25 cellular contexts compared by ENCODE assay signal in genomic region chr12:44379827-44380226, GRCh38.
A peak's percentile ranks its signal among the peaks of the same experiment; 100 is the strongest.
DNase-seq lines count a peak whose midpoint lies in the region; ATAC-seq and TF ChIP-seq lines count a peak whose summit lies in the region.
"Had no signal": no experiment of that assay in that cellular context is flagged by ENCODE, and none has a peak within 500 bp of the region (broad histone marks: within the 10 kb centered on the region; RNA-seq: fewer than 3 reads in every experiment).

No MANE protein-coding gene starts in this region.

- H3K27me3 Mint-ChIP-seq in brain, result no peaks in the 10 kb centered on the region
- H3K27me3 Mint-ChIP-seq: activated CD4-positive, alpha-beta T cell treated with anti-CD3 and anti-CD28 coated beads for 36 hours; activated naive CD8-positive, alpha-beta T cell; progenitor cell of endocrine pancreas had no signal

- H3K4me1 Mint-ChIP-seq in brain, result peaks cover 69% of the 10 kb centered on the region
- H3K4me1 Mint-ChIP-seq: activated CD4-positive, alpha-beta T cell treated with anti-CD3 and anti-CD28 coated beads for 36 hours had no signal

- no peaks in the 10 kb centered on the region for H3K9me3 ChIP-seq in left ventricle myocardium inferior (replicated peaks)
- H3K9me3 ChIP-seq: esophagus squamous epithelium, neutrophil had no signal

- H3K36me3 Mint-ChIP-seq in brain, result no peaks in the 10 kb centered on the region

- no peaks in the 10 kb centered on the region for H3K36me3 ChIP-seq in left ventricle myocardium inferior
- H3K36me3 ChIP-seq: neutrophil had no signal

- intact Hi-C loops in left ventricle myocardium superior (cut with micrococcal nuclease) (no loop called here), left ventricle myocardium inferior (cut with micrococcal nuclease) (no loop called here)

- TF ChIP-seq CTCF in left ventricle myocardium inferior (IDR thresholded peaks at IDR 0.05; ENCODE audit: borderline replicate concordance) (no peak), brain (conservative IDR thresholded peaks at IDR 0.05) (no peak)

- H3K4me1 ChIP-seq in left ventricle myocardium inferior, result peaks cover 6% of the 10 kb centered on the region
- H3K4me1 ChIP-seq: esophagus squamous epithelium had no signal

- H3K27ac ChIP-seq in left ventricle myocardium inferior (replicated peaks), result no peak overlapping the region
- H3K27ac ChIP-seq: esophagus squamous epithelium, hepatocyte, neutrophil, RWPE1, SK-N-MC had no signal

- peak overlapping the region in 3 of 5 experiments; percentile 19 to 95 (median 79) for H3K27ac Mint-ChIP-seq in brain
- H3K27ac Mint-ChIP-seq: activated CD4-positive, alpha-beta T cell treated with anti-CD3 and anti-CD28 coated beads for 36 hours; activated CD8-positive, alpha-beta T cell treated with anti-CD3 and anti-CD28 coated beads, Interleukin-2, amount 10 ng/mL, durations not matched to agents 7 days and 5 days; activated naive CD8-positive, alpha-beta T cell; activated T-helper 2 cell treated with anti-CD3 and anti-CD28 coated beads, Interferon-gamma antibody, Interleukin-2, Interleukin-4, amounts not matched to agents 10 μg/mL and 5 μg/mL and 100 μg/mL, durations not matched to agents 14 hours and 24 hours and 36 hours; progenitor cell of endocrine pancreas had no signal

- H3K4me3 Mint-ChIP-seq in brain, result no peak overlapping the region
- H3K4me3 Mint-ChIP-seq: activated CD4-positive, alpha-beta T cell treated with anti-CD3 and anti-CD28 coated beads for 36 hours; activated CD8-positive, alpha-beta T cell treated with anti-CD3 and anti-CD28 coated beads, Interleukin-2, amount 10 ng/mL, durations not matched to agents 7 days and 5 days; activated naive CD8-positive, alpha-beta T cell had no signal

- no peaks in the 10 kb centered on the region for H3K9me3 Mint-ChIP-seq in brain
- H3K9me3 Mint-ChIP-seq: activated T-helper 2 cell treated with anti-CD3 and anti-CD28 coated beads, Interferon-gamma antibody, Interleukin-2, Interleukin-4, amounts not matched to agents 10 μg/mL and 5 μg/mL and 100 μg/mL, durations not matched to agents 14 hours and 24 hours and 36 hours had no signal

- no peaks in the 10 kb centered on the region for H3K27me3 ChIP-seq in left ventricle myocardium inferior (ENCODE audit: low read depth)
- H3K27me3 ChIP-seq: esophagus squamous epithelium, hepatocyte, neutrophil had no signal

- DNase-seq in left ventricle myocardium superior (peak; percentile 26), left ventricle myocardium inferior (no peak), iPS-NIHi11 (ENCODE audit: low spot score) (peak; percentile 26), NCI-H1436 treated with DMSO at 0.1 percent for 48 hours (lab: John Stamatoyannopoulos, UW) (no peak), T-helper 1 cell (no peak)
- DNase-seq: activated CD4-positive, alpha-beta T cell treated with anti-CD3 and anti-CD28 coated beads for 36 hours; activated CD8-positive, alpha-beta T cell treated with anti-CD3 and anti-CD28 coated beads, Interleukin-2, amount 10 ng/mL, durations not matched to agents 7 days and 5 days; esophagus squamous epithelium; HCEC 1CT; KBM-7; kidney glomerular epithelial cell; NCI-H526 treated with DMSO at 0.1 percent for 48 hours; stimulated activated naive CD4-positive, alpha-beta T cell treated with Interleukin-2 at 50 U/mL for 16 hours; T-helper 2 cell had no signal

- no peak overlapping the region for H3K4me3 ChIP-seq in left ventricle myocardium inferior
- H3K4me3 ChIP-seq: esophagus squamous epithelium, hepatocyte, SK-N-MC had no signal

- ATAC-seq in left ventricle myocardium superior (peak; percentile 63), HG03432 (IDR thresholded peaks at IDR 0.05; ENCODE audit: unreplicated experiment) (no peak), GM21619 (IDR thresholded peaks at IDR 0.05; ENCODE audit: unreplicated experiment) (no peak)
- ATAC-seq: activated CD4-positive, alpha-beta T cell treated with anti-CD3 and anti-CD28 coated beads for 36 hours; activated CD8-positive, alpha-beta T cell treated with anti-CD3 and anti-CD28 coated beads, Interleukin-2, amount 10 ng/mL, durations not matched to agents 7 days and 5 days; sciatic nerve had no signal

Comparison
In these comparisons a context has a peak if more than half of its experiments do, and no peak if none do; other contexts are left out.
1. DNase-seq: peak in left ventricle myocardium superior (single experiment) and iPS-NIHi11 (single experiment); none in left ventricle myocardium inferior (single experiment), NCI-H1436 treated with DMSO at 0.1 percent for 48 hours (single experiment) and T-helper 1 cell (0 of 5).